23 cellular contexts compared by ENCODE assay signal in the genomic region with DNA sequence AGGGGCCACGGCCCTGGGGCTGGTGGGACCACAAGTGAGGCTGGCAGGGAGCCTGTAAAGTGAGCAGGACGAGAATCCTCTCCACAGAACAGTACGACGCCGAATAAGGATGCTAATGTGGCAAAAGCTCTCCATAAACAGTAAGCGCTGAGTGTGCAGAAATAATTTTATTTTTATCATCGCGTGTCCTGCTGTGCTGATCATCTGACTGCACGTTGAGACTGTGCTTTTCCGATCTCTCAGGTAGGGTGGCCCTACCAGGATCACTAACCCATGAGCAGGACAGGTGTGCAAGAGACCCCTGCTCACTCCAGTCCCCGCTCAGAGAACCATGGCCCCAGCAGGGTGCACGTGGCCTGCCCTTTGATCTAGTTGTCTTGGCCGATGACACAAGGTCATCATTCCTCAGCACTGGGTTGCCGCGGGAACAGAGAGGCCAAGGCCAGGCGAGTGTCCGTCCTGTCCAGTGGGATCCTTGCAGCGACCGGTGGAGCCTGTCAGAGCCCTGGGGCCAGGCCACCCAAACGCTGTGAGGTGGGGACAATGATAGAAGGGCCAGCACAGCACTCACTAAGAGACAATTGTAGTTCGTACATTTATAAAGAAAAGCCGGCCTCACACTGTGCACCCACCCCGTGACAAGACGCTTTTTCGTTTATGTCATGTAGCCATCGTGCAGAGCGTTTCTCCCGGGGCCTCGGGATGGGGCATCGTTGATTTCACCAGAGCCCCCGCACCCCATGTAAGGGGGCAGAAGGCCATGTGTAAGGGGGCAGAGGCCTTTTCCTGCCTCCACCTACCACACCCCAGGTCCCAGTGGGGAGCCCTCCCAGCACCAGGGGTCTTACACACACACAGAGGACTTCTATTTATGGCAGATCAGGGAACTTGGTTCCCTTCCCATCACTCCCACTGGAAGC. TPM values are rescaled to one million over a fixed set of nuclear protein-coding genes. Genes with fewer than 3 reads are reported as not detected.
DNase-seq lines count a peak whose midpoint lies in the region; FAIRE-seq and TF ChIP-seq lines count a peak whose summit lies in the region.
"Had no signal": no experiment of that assay in that cellular context is flagged by ENCODE, and none has a peak within 500 bp of the region (broad histone marks: within the 10 kb centered on the region; RNA-seq: fewer than 3 reads in every experiment).

No MANE protein-coding gene starts in this region.

- peak; percentile 10 for DNase-seq in activated naive CD4-positive, alpha-beta T cell treated with anti-CD3 and anti-CD28 coated beads, Interleukin-2, amount 50 U/mL, for 16 hours
- DNase-seq in activated naive CD4-positive, alpha-beta T cell (lab: John Stamatoyannopoulos, UW) = no peak
- DNase-seq in WERI-Rb-1 = peak; percentile 6
- DNase-seq in mesendoderm = peak; percentile 22
- peak; percentile 64 for DNase-seq in spleen
- DNase-seq in GM19239 (ENCODE audit: insufficient read length, low spot score) = no peak
- no peak for DNase-seq in NCI-H2029 (lab: John Stamatoyannopoulos, UW)
- no peak for DNase-seq in progenitor cell of endocrine pancreas (ENCODE audit: low spot score, unreplicated experiment)
- DNase-seq: ACHN; activated CD4-positive, alpha-beta T cell treated with anti-CD3 and anti-CD28 coated beads for 4 hours; C1 segment of cervical spinal cord; foreskin fibroblast; NCI-H1417 treated with DMSO at 0.1 percent for 48 hours; NCI-H524 treated with DMSO at 0.1 percent for 48 hours; SHP77 treated with DMSO at 0.1 percent for 48 hours; stimulated activated CD4-positive, alpha-beta T cell treated with anti-CD3 and anti-CD28 coated beads, Interleukin-12 subunit alpha, Interleukin-12 subunit beta, amount 100 ng/mL, for 4 hours had no signal

- no peaks in the 10 kb centered on the region for H3K36me3 Mint-ChIP-seq in progenitor cell of endocrine pancreas (ENCODE audit: insufficient read depth)

- H3K79me1 ChIP-seq in mesendoderm (ENCODE audit: low read length) = no peaks in the 10 kb centered on the region

- H3K4me1 Mint-ChIP-seq in progenitor cell of endocrine pancreas (ENCODE audit: low read depth) = peaks cover 5% of the 10 kb centered on the region

- H3K4me3 ChIP-seq in WERI-Rb-1 (ENCODE audit: low read depth, low read length) (no peak overlapping the region), mesendoderm (ENCODE audit: low read length) (no peak overlapping the region), spleen (no peak overlapping the region)
- H3K4me3 ChIP-seq: dorsolateral prefrontal cortex, uterus had no signal

- no peak overlapping the region for H2AK5ac ChIP-seq in mesendoderm (ENCODE audit: low read length)

- H3K36me3 ChIP-seq in WERI-Rb-1 (no peaks in the 10 kb centered on the region), mesendoderm (ENCODE audit: control insufficient read depth, insufficient read depth, low read length) (no peaks in the 10 kb centered on the region), spleen (no peaks in the 10 kb centered on the region)
- H3K36me3 ChIP-seq: neutrophil, uterus had no signal

- H3K9me3 ChIP-seq in WERI-Rb-1 (ENCODE audit: severe bottlenecking) (peaks cover 21% of the 10 kb centered on the region), spleen (peaks cover 0 to 21% (median 8%) of the 10 kb centered on the region in 8 donors)
- H3K9me3 ChIP-seq: neutrophil, uterus had no signal

- no peak overlapping the region for H4K8ac ChIP-seq in mesendoderm (ENCODE audit: low read depth, low read length)

- no CpG with 5 or more reads among the region's 31 CpGs for WGBS in mesendoderm (ENCODE audit: extremely low coverage, insufficient coverage, low lambda C conversion rate)
- WGBS in spleen, 5 donors = 85 to 87% (median 86%) methylated on average over 30 of the region's 31 CpGs

- no peak overlapping the region for H2BK5ac ChIP-seq in mesendoderm (ENCODE audit: low read length)

- H3K4ac ChIP-seq in mesendoderm (ENCODE audit: low read depth, low read length) = no peak overlapping the region

- H2BK120ac ChIP-seq in mesendoderm (ENCODE audit: low read depth, low read length) = no peak overlapping the region

- H3K27ac Mint-ChIP-seq in progenitor cell of endocrine pancreas = no peak overlapping the region
- H3K27ac Mint-ChIP-seq: activated T-helper 2 cell treated with anti-CD3 and anti-CD28 coated beads, Interferon-gamma antibody, Interleukin-2, Interleukin-4, amounts not matched to agents 10 μg/mL and 5 μg/mL and 100 μg/mL, durations not matched to agents 14 hours and 24 hours and 36 hours had no signal

- H3K4me1 ChIP-seq in mesendoderm (ENCODE audit: control insufficient read depth, low read depth, low read length) (no peaks in the 10 kb centered on the region), spleen (peaks cover 7 to 47% (median 34%) of the 10 kb centered on the region in 6 donors)

- FAIRE-seq in GM19239 (lab: Jason Lieb, UNC) = no peak
- FAIRE-seq: GM18507, islet of Langerhans had no signal

- H3K9ac ChIP-seq in mesendoderm (ENCODE audit: low read length) = no peak overlapping the region

- no peak for TF ChIP-seq POLR2A in spleen (IDR thresholded peaks at IDR 0.05)

- H3K27me3 ChIP-seq in WERI-Rb-1 (ENCODE audit: insufficient read depth, low read depth, severe bottlenecking) = no peaks in the 10 kb centered on the region
- no peaks in the 10 kb centered on the region for H3K27me3 ChIP-seq in mesendoderm (ENCODE audit: insufficient read depth, low read length, poor library complexity)
- H3K27me3 ChIP-seq in spleen (replicated peaks in 1 of 7) = peaks cover 0 to 38% (median 20%) of the 10 kb centered on the region in 7 donors
- H3K27me3 ChIP-seq: uterus had no signal

- no peak overlapping the region for H3K4me3 Mint-ChIP-seq in progenitor cell of endocrine pancreas (ENCODE audit: low read depth)

- H3K9me3 Mint-ChIP-seq in progenitor cell of endocrine pancreas (ENCODE audit: low read depth) = peaks cover 11% of the 10 kb centered on the region

- TF ChIP-seq CTCF in WERI-Rb-1 (IDR thresholded peaks at IDR 0.05; ENCODE audit: low read depth, low read length) = no peak
- TF ChIP-seq CTCF in spleen (IDR thresholded peaks at IDR 0.05 in 8 of 11, conservative IDR thresholded peaks at IDR 0.05 in 3 of 11) = no peak
- TF ChIP-seq CTCF in progenitor cell of endocrine pancreas (IDR thresholded peaks at IDR 0.05; ENCODE audit: unreplicated experiment) = no peak

- no peak overlapping the region for H3K4me2 ChIP-seq in mesendoderm (ENCODE audit: low read length)

- H4K5ac ChIP-seq in mesendoderm (ENCODE audit: low read length) = no peak overlapping the region

- no peak overlapping the region for H3K18ac ChIP-seq in mesendoderm (ENCODE audit: low read length)

- H3K23ac ChIP-seq in mesendoderm (ENCODE audit: low read length) = no peak overlapping the region

- H3K27ac ChIP-seq in WERI-Rb-1 = no peak overlapping the region
- no peak overlapping the region for H3K27ac ChIP-seq in mesendoderm (ENCODE audit: low read depth, low read length)
- peak overlapping the region in 6 of 8 donors; percentile 53 to 81 (median 70) for H3K27ac ChIP-seq in spleen
- H3K27ac ChIP-seq: epithelial cell of prostate, neutrophil, uterus had no signal

- intact Hi-C loops in spleen (cut with DNase I; ENCODE audit: low total_unique reads) = no loop called here

- no peaks in the 10 kb centered on the region for H3K79me2 ChIP-seq in mesendoderm (ENCODE audit: control insufficient read depth, insufficient read depth, low read length)

- H3K56ac ChIP-seq in mesendoderm (ENCODE audit: low read length) = no peak overlapping the region

- H3K27me3 Mint-ChIP-seq in progenitor cell of endocrine pancreas = peaks cover 38% of the 10 kb centered on the region

- H2BK15ac ChIP-seq in mesendoderm (replicated peaks; ENCODE audit: low read depth) = no peak overlapping the region

RNA-seq across cellular contexts. Expression of a gene that starts 52.7 kb away (rescaled TPM):
- 4.6 TPM for polyA plus RNA-seq in mesendoderm (2013, experiment 1 of 2)
- polyA plus RNA-seq in mesendoderm (2013, experiment 2 of 2) = 4.7 TPM
- total RNA-seq in spleen (10 to 100 TPM; 26.0 to 50.8 (median 34.7) TPM), progenitor cell of endocrine pancreas (17.0 and 19.1 TPM in 2 replicates)
- 10 to 100 TPM in 2 of 3 donors, 1 to 10 TPM in 1; 9.1 to 16.9 (median 13.9) TPM for polyA plus RNA-seq in spleen

Comparison
In these comparisons a context has a peak if more than half of its experiments do, and no peak if none do; other contexts are left out.
1. DNase-seq: peak in activated naive CD4-positive, alpha-beta T cell treated with anti-CD3 and anti-CD28 coated beads, Interleukin-2, amount 50 U/mL, for 16 hours (single experiment), WERI-Rb-1 (single experiment), mesendoderm (single experiment) and spleen (single experiment); none in activated naive CD4-positive, alpha-beta T cell (0 of 4), GM19239 (single experiment), NCI-H2029 (single experiment) and progenitor cell of endocrine pancreas (single experiment).
2. H3K27ac ChIP-seq: peak in spleen (6 of 8); none in WERI-Rb-1 (single experiment) and mesendoderm (single experiment).